7 cellular contexts compared by ENCODE assay signal in the genomic region with DNA sequence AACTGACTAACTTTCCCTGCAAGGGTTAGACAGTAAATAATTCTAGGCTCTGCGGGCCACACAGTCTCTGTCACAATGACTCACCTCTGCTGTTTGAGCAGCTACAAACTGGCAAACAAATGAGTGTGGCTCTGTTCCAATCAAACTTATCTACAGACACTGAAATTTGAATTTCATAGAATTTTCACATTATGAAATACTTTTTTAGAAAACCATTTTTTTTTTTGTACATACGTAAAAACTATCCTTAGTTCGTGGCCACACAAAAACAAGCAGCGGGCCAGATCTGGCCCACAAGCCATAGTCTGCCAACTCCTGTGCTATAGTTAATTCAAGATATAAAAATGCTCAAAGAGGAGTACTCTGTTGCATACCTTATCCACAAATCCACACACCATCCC. TPM values are rescaled to one million over a fixed set of nuclear protein-coding genes. Genes with fewer than 3 reads are reported as not detected.
DNase-seq lines count a peak whose midpoint lies in the region; ATAC-seq and TF ChIP-seq lines count a peak whose summit lies in the region.

No MANE protein-coding gene starts in this region.

- H3K9ac ChIP-seq in SK-N-SH (peak overlapping the region; percentile 48), mammary epithelial cell (ENCODE audit: insufficient read depth, low read length) (peak overlapping the region; percentile 86)

- H3K9me2 ChIP-seq in SK-N-SH, result no peaks in the 10 kb centered on the region

- ATAC-seq in HG03432 (IDR thresholded peaks at IDR 0.05; ENCODE audit: unreplicated experiment) (peak; percentile 20), HG02970 (IDR thresholded peaks at IDR 0.05; ENCODE audit: low FRiP score, unreplicated experiment) (no peak), HG02938 (IDR thresholded peaks at IDR 0.05; ENCODE audit: unreplicated experiment) (no peak)

- TF ChIP-seq RAD21 in SK-N-SH (IDR thresholded peaks at IDR 0.05; ENCODE audit: low read length), result no peak

- H4K20me1 ChIP-seq in SK-N-SH (ENCODE audit: insufficient read depth) (no peaks in the 10 kb centered on the region), mammary epithelial cell (ENCODE audit: insufficient read depth, low read length) (no peaks in the 10 kb centered on the region)

- H3K27ac Mint-ChIP-seq in osteocyte (ENCODE audit: unreplicated experiment), result peak overlapping the region; percentile 60

- no peak overlapping the region for H3K4me3 ChIP-seq in SK-N-SH (ENCODE audit: low read depth in 2 of 2, low read length in 1 of 2)
- H3K4me3 ChIP-seq in mammary epithelial cell (replicated peaks in 1 of 3; ENCODE audit: insufficient read depth in 1 of 3, low read depth in 2 of 3, low read length in 3 of 3), result peak overlapping the region in 1 of 3 experiments; percentile 20

- whole genome bisulfite sequencing in SK-N-SH (ENCODE audit: low lambda C conversion rate), result 40% methylated on average over 4 of the region's 4 CpGs
- 0% methylated on average over 1 of the region's 4 CpGs for WGBS in mammary epithelial cell (ENCODE audit: low coverage, missing lambda C conversion rate)

- H3K27ac ChIP-seq in SK-N-SH (ENCODE audit: low read depth in 2 of 2, low read length in 1 of 2) (peak overlapping the region; percentile 36 to 85), mammary epithelial cell (ENCODE audit: insufficient read depth, low read depth, low read length) (peak overlapping the region; percentile 93)

- no TSS peak for BruUV-seq in mammary epithelial cell (replicated peaks; lab: Mats Ljungman, UMichigan)

- H3K9me3 Mint-ChIP-seq in osteocyte (ENCODE audit: unreplicated experiment), result no peaks in the 10 kb centered on the region

- peaks cover 28% of the 10 kb centered on the region for H3K4me1 Mint-ChIP-seq in osteocyte (ENCODE audit: unreplicated experiment)

- H3K79me2 ChIP-seq in SK-N-SH (ENCODE audit: insufficient read depth) (peaks cover 80% of the 10 kb centered on the region), mammary epithelial cell (ENCODE audit: insufficient read depth, low read length) (peaks cover 67% of the 10 kb centered on the region)

- DNase-seq in SK-N-SH (no peak), mammary epithelial cell (peak; percentile 77), osteocyte (ENCODE audit: extremely low spot score, unreplicated experiment) (no peak), SK-N-DZ (ENCODE audit: low spot score) (no peak)

- TF ChIP-seq EP300 in SK-N-SH (IDR thresholded peaks at IDR 0.05; ENCODE audit: borderline replicate concordance in 1 of 2, low read depth in 1 of 2, low read length in 1 of 2), result peak in 1 of 2 experiments; percentile 45; a peak in 1 of 4 replicates

- H3K36me3 ChIP-seq in SK-N-SH (replicated peaks in 1 of 2; ENCODE audit: control insufficient read depth in 1 of 2, insufficient read depth in 2 of 2, low read length in 1 of 2) (no peaks in the 10 kb centered on the region), mammary epithelial cell (ENCODE audit: insufficient read depth, low read length) (no peaks in the 10 kb centered on the region)

- no peaks in the 10 kb centered on the region for H3K36me3 Mint-ChIP-seq in osteocyte (ENCODE audit: unreplicated experiment)

- dilution Hi-C loops in mammary epithelial cell (cut with HindIII; ENCODE audit: low sequenced_read_pairs), result no loop called here

- intact Hi-C loops in mammary epithelial cell (cut with micrococcal nuclease), result loop anchor here (5.0 kb wide), 1 partner anchor 59 kb away; no protein-coding TSS in a partner anchor

- H3K27me3 ChIP-seq in SK-N-SH (ENCODE audit: insufficient read depth), result no peaks in the 10 kb centered on the region
- no peaks in the 10 kb centered on the region for H3K27me3 ChIP-seq in mammary epithelial cell (ENCODE audit: insufficient read depth, low read length)

- H3K4me1 ChIP-seq in SK-N-SH (ENCODE audit: control insufficient read depth in 1 of 2, insufficient read depth in 2 of 2, low read depth in 1 of 2, low read length in 1 of 2), result peaks cover 27 to 30% of the 10 kb centered on the region in 2 experiments
- H3K4me1 ChIP-seq in mammary epithelial cell (ENCODE audit: insufficient read depth, low read length), result peaks cover 40% of the 10 kb centered on the region

- H3K4me3 Mint-ChIP-seq in osteocyte (ENCODE audit: unreplicated experiment), result no peak overlapping the region

- in situ Hi-C loops in mammary epithelial cell (cut with MboI; ENCODE audit: low sequenced_read_pairs in 2 of 2), result no loop called here

- H3K27me3 Mint-ChIP-seq in osteocyte (ENCODE audit: unreplicated experiment), result no peaks in the 10 kb centered on the region

- H3K4me2 ChIP-seq in SK-N-SH, result peak overlapping the region; percentile 62
- peak overlapping the region; percentile 70 for H3K4me2 ChIP-seq in mammary epithelial cell (ENCODE audit: insufficient read depth, low read depth, low read length)

- H3K9me3 ChIP-seq in SK-N-SH, result no peaks in the 10 kb centered on the region
- no peaks in the 10 kb centered on the region for H3K9me3 ChIP-seq in mammary epithelial cell (replicated peaks; ENCODE audit: insufficient read depth, low read length)

- peaks cover 31% of the 10 kb centered on the region for H3F3A ChIP-seq in SK-N-SH (replicated peaks; ENCODE audit: insufficient read depth)

- POLR2A ChIA-PET in SK-N-SH (lab: Yijun Ruan, JAX), result no interaction called here

- H2AFZ ChIP-seq in SK-N-SH (ENCODE audit: low read depth), result no peak overlapping the region
- no peak overlapping the region for H2AFZ ChIP-seq in mammary epithelial cell (ENCODE audit: low read depth, low read length)

- no peak for TF ChIP-seq CTCF in SK-N-SH (IDR thresholded peaks at IDR 0.05)
- TF ChIP-seq CTCF in mammary epithelial cell (conservative IDR thresholded peaks at IDR 0.05 in 1 of 2, IDR thresholded peaks at IDR 0.05 in 1 of 2; ENCODE audit: extremely low read depth in 1 of 2, insufficient read depth in 1 of 2, low read depth in 1 of 2, low read length in 2 of 2), result no peak
- no peak for TF ChIP-seq CTCF in osteocyte (IDR thresholded peaks at IDR 0.05)

- CTCF ChIA-PET in SK-N-SH (lab: Yijun Ruan, JAX) (interaction anchor here (1.1 kb wide), 1 partner anchor 56 kb away, joined by 3 read pairs; no protein-coding TSS in a partner anchor), mammary epithelial cell (lab: Charles Lee; ENCODE audit: low non-redundant PET) (no interaction called here)

TF ChIP-seq in SK-N-SH, 30 proteins besides CTCF, POLR2A, EP300 and RAD21 (continues in another document):
- TF ChIP-seq, protein P1, sequence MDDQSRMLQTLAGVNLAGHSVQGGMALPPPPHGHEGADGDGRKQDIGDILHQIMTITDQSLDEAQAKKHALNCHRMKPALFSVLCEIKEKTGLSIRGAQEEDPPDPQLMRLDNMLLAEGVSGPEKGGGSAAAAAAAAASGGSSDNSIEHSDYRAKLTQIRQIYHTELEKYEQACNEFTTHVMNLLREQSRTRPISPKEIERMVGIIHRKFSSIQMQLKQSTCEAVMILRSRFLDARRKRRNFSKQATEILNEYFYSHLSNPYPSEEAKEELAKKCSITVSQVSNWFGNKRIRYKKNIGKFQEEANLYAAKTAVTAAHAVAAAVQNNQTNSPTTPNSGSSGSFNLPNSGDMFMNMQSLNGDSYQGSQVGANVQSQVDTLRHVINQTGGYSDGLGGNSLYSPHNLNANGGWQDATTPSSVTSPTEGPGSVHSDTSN (IDR thresholded peaks at IDR 0.05), result peak; percentile 79
- TF ChIP-seq FOXJ3 (CRISPR knock-in tag; IDR thresholded peaks at IDR 0.05), result no peak
- peak; percentile 77 for TF ChIP-seq JUND (IDR thresholded peaks at IDR 0.05)
- TF ChIP-seq ELF1 (IDR thresholded peaks at IDR 0.05), result no peak
- TF ChIP-seq MEF2A (IDR thresholded peaks at IDR 0.05; ENCODE audit: borderline replicate concordance, low read depth), result no peak
- TF ChIP-seq EZH2phosphoT487 (IDR thresholded peaks at IDR 0.05; ENCODE audit: borderline replicate concordance, low read depth), result no peak
- peak; percentile 55 for TF ChIP-seq TCF12 (IDR thresholded peaks at IDR 0.05)
- TF ChIP-seq NFIC (IDR thresholded peaks at IDR 0.05; ENCODE audit: borderline replicate concordance), result peak; percentile 67; the same call in 1 of the 2 replicates
- no peak for TF ChIP-seq RFX5 (IDR thresholded peaks at IDR 0.05; ENCODE audit: low read length)
- TF ChIP-seq, protein P2, sequence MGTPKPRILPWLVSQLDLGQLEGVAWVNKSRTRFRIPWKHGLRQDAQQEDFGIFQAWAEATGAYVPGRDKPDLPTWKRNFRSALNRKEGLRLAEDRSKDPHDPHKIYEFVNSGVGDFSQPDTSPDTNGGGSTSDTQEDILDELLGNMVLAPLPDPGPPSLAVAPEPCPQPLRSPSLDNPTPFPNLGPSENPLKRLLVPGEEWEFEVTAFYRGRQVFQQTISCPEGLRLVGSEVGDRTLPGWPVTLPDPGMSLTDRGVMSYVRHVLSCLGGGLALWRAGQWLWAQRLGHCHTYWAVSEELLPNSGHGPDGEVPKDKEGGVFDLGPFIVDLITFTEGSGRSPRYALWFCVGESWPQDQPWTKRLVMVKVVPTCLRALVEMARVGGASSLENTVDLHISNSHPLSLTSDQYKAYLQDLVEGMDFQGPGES (IDR thresholded peaks at IDR 0.05; ENCODE audit: low read depth, low read length), result no peak
- TF ChIP-seq GATA2 (CRISPR knock-in tag; IDR thresholded peaks at IDR 0.05), result no peak
- TF ChIP-seq FOSL2 (IDR thresholded peaks at IDR 0.05; ENCODE audit: borderline replicate concordance, low read depth), result peak; percentile 82
- 0 out of 2 replicates have a peak, but pooled peaks have one; percentile 12 for TF ChIP-seq RXRA (IDR thresholded peaks at IDR 0.05; ENCODE audit: borderline replicate concordance, low read depth)

RNA-seq across cellular contexts. Expression of a gene that starts 32.6 kb away (rescaled TPM):
- polyA plus RNA-seq in SK-N-SH (2012; rRNA removed) (10.8 and 10.9 TPM in 2 replicates), mammary epithelial cell (5.2 TPM)
- 13.3 and 16.6 TPM in 2 replicates for polyA plus RNA-seq in SK-N-SH (2012; cell fraction: cytosol; rRNA removed)
- 5.2 and 8.9 TPM in 2 replicates for polyA plus RNA-seq in SK-N-SH (2012; cell fraction: nucleus; rRNA removed)
- total RNA-seq in mammary epithelial cell (10 to 100 TPM in 1 of 2 donors, 1 to 10 TPM in 1; 7.2 to 13.4 TPM), osteocyte (41.1 and 52.7 TPM in 2 replicates)
- polyA minus RNA-seq in mammary epithelial cell, result 8.7 TPM
- 11.1 and 12.2 TPM in 2 replicates for polyA plus RNA-seq in SK-N-DZ (2014; cell fraction: cytosol; rRNA removed)
- 7.3 and 8.2 TPM in 2 replicates for polyA plus RNA-seq in SK-N-DZ (2014; cell fraction: nucleus; rRNA removed)
